19 cellular contexts compared by ENCODE assay signal in the genomic region with DNA sequence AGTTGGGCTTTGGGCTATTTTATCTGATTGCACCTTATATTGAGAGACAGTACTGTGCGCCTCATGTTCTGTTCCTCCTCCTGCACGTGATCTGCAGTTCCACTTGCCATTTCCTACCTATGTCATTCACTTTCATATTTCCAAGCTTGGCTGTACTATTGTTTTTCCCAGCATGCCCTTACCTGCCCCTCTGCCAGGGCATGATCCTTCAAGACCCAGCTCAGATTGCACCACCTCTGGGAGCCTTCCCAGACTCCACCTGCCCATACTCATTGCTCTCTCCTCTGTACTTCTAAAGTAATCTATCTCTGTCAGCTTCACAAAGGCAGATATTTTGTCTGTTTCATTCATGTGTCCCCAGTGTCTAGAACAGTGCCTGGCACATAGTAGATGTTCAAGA. TPM values are rescaled to one million over a fixed set of nuclear protein-coding genes. Genes with fewer than 3 reads are reported as not detected.
DNase-seq lines count a peak whose midpoint lies in the region; FAIRE-seq and TF ChIP-seq lines count a peak whose summit lies in the region.
"Had no signal": no experiment of that assay in that cellular context is flagged by ENCODE, and none has a peak within 500 bp of the region (broad histone marks: within the 10 kb centered on the region; RNA-seq: fewer than 3 reads in every experiment).

No MANE protein-coding gene starts in this region.

- no peaks in the 10 kb centered on the region for H3K9me2 ChIP-seq in GM23248 (ENCODE audit: insufficient read depth)

- TF ChIP-seq EP300 in suprapubic skin (IDR thresholded peaks at IDR 0.05), result no peak

- peaks cover 20% of the 10 kb centered on the region for H3F3A ChIP-seq in GM23248 (ENCODE audit: insufficient read depth)

- in situ Hi-C loops in mammary epithelial cell (cut with MboI; ENCODE audit: low sequenced_read_pairs in 2 of 2) (no loop called here), GM23248 (cut with MboI) (no loop called here)

- no peaks in the 10 kb centered on the region for H3K36me3 Mint-ChIP-seq in MCF 10A (ENCODE audit: insufficient read depth, unreplicated experiment)
- H3K36me3 Mint-ChIP-seq: CD14-positive monocyte had no signal

- DNase-seq in MCF 10A (ENCODE audit: unreplicated experiment), result peak; percentile 82
- no peak for DNase-seq in breast epithelium (ENCODE audit: low spot score in 2 of 2)
- peak; percentile 63 for DNase-seq in mammary epithelial cell
- DNase-seq in keratinocyte (ENCODE audit: low read depth, low spot score), result no peak
- no peak for DNase-seq in GM23248
- no peak for DNase-seq in suprapubic skin (ENCODE audit: low spot score in 2 of 2)
- no peak for DNase-seq in activated CD4-positive, alpha-beta T cell treated with anti-CD3 and anti-CD28 coated beads for 48 hours
- DNase-seq in HPDE6-E6E7 (ENCODE audit: extremely low spot score), result no peak
- DNase-seq: 8988T, DMS153, GDM1, KG1, NCI-H1417 treated with DMSO at 0.1 percent for 48 hours, NCI-H187 treated with DMSO at 0.1 percent for 48 hours, SHP77 had no signal

- peak; percentile 55 for FAIRE-seq in keratinocyte (lab: Jason Lieb, UNC)
- FAIRE-seq: GM19239, RCC 7860 had no signal

- dilution Hi-C loops in mammary epithelial cell (cut with HindIII; ENCODE audit: low sequenced_read_pairs), result no loop called here
- dilution Hi-C loops in keratinocyte (cut with MboI; ENCODE audit: extremely low pct_ligation_motif_present, low sequenced_read_pairs), result no loop called here

- no peak overlapping the region for H3K4me3 Mint-ChIP-seq in MCF 10A (ENCODE audit: unreplicated experiment)
- H3K4me3 Mint-ChIP-seq: CD14-positive monocyte had no signal

- BruUV-seq in MCF 10A (replicated peaks; lab: Mats Ljungman, UMichigan), result no TSS peak
- no TSS peak for BruUV-seq in mammary epithelial cell (replicated peaks; lab: Mats Ljungman, UMichigan)

- H3K27me3 ChIP-seq in breast epithelium, result peaks cover 0 to 6% of the 10 kb centered on the region in 2 donors
- no peaks in the 10 kb centered on the region for H3K27me3 ChIP-seq in mammary epithelial cell (ENCODE audit: insufficient read depth, low read length)
- no peaks in the 10 kb centered on the region for H3K27me3 ChIP-seq in keratinocyte (ENCODE audit: control insufficient read depth, extremely low read depth, insufficient read depth, low read length)
- H3K27me3 ChIP-seq in GM23248 (replicated peaks; ENCODE audit: insufficient read depth), result no peaks in the 10 kb centered on the region
- no peaks in the 10 kb centered on the region for H3K27me3 ChIP-seq in suprapubic skin

- H3K4me1 ChIP-seq in breast epithelium, result no peaks in the 10 kb centered on the region
- H3K4me1 ChIP-seq in mammary epithelial cell (ENCODE audit: insufficient read depth, low read length), result peaks cover 12% of the 10 kb centered on the region
- peaks cover 18% of the 10 kb centered on the region for H3K4me1 ChIP-seq in keratinocyte (ENCODE audit: control insufficient read depth, extremely low read depth, insufficient read depth, low read length)
- peaks cover 13% of the 10 kb centered on the region; the same call in 1 of the 2 replicates for H3K4me1 ChIP-seq in GM23248 (ENCODE audit: insufficient read depth)
- peaks cover 14% of the 10 kb centered on the region for H3K4me1 ChIP-seq in suprapubic skin

- no peak for TF ChIP-seq CTCF in MCF 10A (IDR thresholded peaks at IDR 0.05; ENCODE audit: unreplicated experiment)
- TF ChIP-seq CTCF in breast epithelium (IDR thresholded peaks at IDR 0.05), result no peak
- TF ChIP-seq CTCF in mammary epithelial cell (conservative IDR thresholded peaks at IDR 0.05 in 1 of 2, IDR thresholded peaks at IDR 0.05 in 1 of 2; ENCODE audit: extremely low read depth in 1 of 2, insufficient read depth in 1 of 2, low read depth in 1 of 2, low read length in 2 of 2), result no peak
- TF ChIP-seq CTCF in keratinocyte (optimal IDR thresholded peaks at IDR 0.05 in 1 of 3, IDR thresholded peaks at IDR 0.05 in 1 of 3, conservative IDR thresholded peaks at IDR 0.05 in 1 of 3; ENCODE audit: extremely low read depth in 1 of 3, insufficient read depth in 2 of 3, low read length in 3 of 3), result no peak
- no peak for TF ChIP-seq CTCF in suprapubic skin (IDR thresholded peaks at IDR 0.05)

- H3K27ac ChIP-seq in breast epithelium (no peak overlapping the region), mammary epithelial cell (ENCODE audit: insufficient read depth, low read depth, low read length) (no peak overlapping the region), keratinocyte (ENCODE audit: control insufficient read depth, insufficient read depth, low read length) (peak overlapping the region; percentile 40), GM23248 (no peak overlapping the region), suprapubic skin (no peak overlapping the region)

- H3K4me2 ChIP-seq in mammary epithelial cell (ENCODE audit: insufficient read depth, low read depth, low read length) (no peak overlapping the region), keratinocyte (ENCODE audit: control insufficient read depth, extremely low read depth, insufficient read depth, low read depth, low read length) (peak overlapping the region; percentile 27), GM23248 (ENCODE audit: unreplicated experiment) (no peak overlapping the region)

- H3K79me2 ChIP-seq in mammary epithelial cell (ENCODE audit: insufficient read depth, low read length) (no peaks in the 10 kb centered on the region), keratinocyte (ENCODE audit: control insufficient read depth, insufficient read depth, low read length) (no peaks in the 10 kb centered on the region), GM23248 (ENCODE audit: insufficient read depth) (no peaks in the 10 kb centered on the region)

- H3K27me3 Mint-ChIP-seq in MCF 10A (ENCODE audit: insufficient read depth, unreplicated experiment), result no peaks in the 10 kb centered on the region

- WGBS in mammary epithelial cell (ENCODE audit: low coverage, missing lambda C conversion rate), result 75% methylated on average over 2 of the region's 2 CpGs
- 88 to 100% methylated on average over 2 of the region's 2 CpGs for WGBS in GM23248 (ENCODE audit: low coverage in 1 of 2, low lambda C conversion rate in 2 of 2, missing lambda C conversion rate in 2 of 2), 2 experiments
- 58% methylated on average over 2 of the region's 2 CpGs for WGBS in suprapubic skin

- H3K9me3 Mint-ChIP-seq in MCF 10A (ENCODE audit: unreplicated experiment), result no peaks in the 10 kb centered on the region

- H3K9ac ChIP-seq in mammary epithelial cell (ENCODE audit: insufficient read depth, low read length), result no peak overlapping the region
- no peak overlapping the region for H3K9ac ChIP-seq in keratinocyte (ENCODE audit: control insufficient read depth, extremely low read depth, insufficient read depth, low read length)
- no peak overlapping the region for H3K9ac ChIP-seq in GM23248

- intact Hi-C loops in MCF 10A (cut with micrococcal nuclease) (loop anchor here (5.0 kb wide), 1 partner anchor 32 kb away; no protein-coding TSS in a partner anchor), breast epithelium (cut with DNase I; ENCODE audit: low total_unique reads) (no loop called here), mammary epithelial cell (cut with micrococcal nuclease) (no loop called here)

- peaks cover 15% of the 10 kb centered on the region for H3K4me1 Mint-ChIP-seq in MCF 10A (ENCODE audit: insufficient read depth, unreplicated experiment)

- H3K4me3 ChIP-seq in breast epithelium (no peak overlapping the region), mammary epithelial cell (replicated peaks in 1 of 3; ENCODE audit: insufficient read depth in 1 of 3, low read depth in 2 of 3, low read length in 3 of 3) (no peak overlapping the region), keratinocyte (ENCODE audit: control insufficient read depth in 2 of 3, extremely low read depth in 1 of 3, insufficient read depth in 2 of 3, low read depth in 1 of 3, low read length in 3 of 3) (no peak overlapping the region), GM23248 (no peak overlapping the region), suprapubic skin (no peak overlapping the region)
- H3K4me3 ChIP-seq: HAP-1 had no signal

- no peak overlapping the region for H2AFZ ChIP-seq in mammary epithelial cell (ENCODE audit: low read depth, low read length)
- H2AFZ ChIP-seq in keratinocyte (ENCODE audit: control insufficient read depth, low read length), result no peak overlapping the region
- no peak overlapping the region for H2AFZ ChIP-seq in GM23248

- H3K36me3 ChIP-seq in breast epithelium (no peaks in the 10 kb centered on the region), mammary epithelial cell (ENCODE audit: insufficient read depth, low read length) (no peaks in the 10 kb centered on the region), keratinocyte (ENCODE audit: control insufficient read depth in 2 of 2, extremely low read depth in 1 of 2, insufficient read depth in 2 of 2, low read length in 2 of 2) (no peaks in the 10 kb centered on the region), GM23248 (ENCODE audit: low read depth) (no peaks in the 10 kb centered on the region), suprapubic skin (no peaks in the 10 kb centered on the region)
- H3K36me3 ChIP-seq: HAP-1 had no signal

- POLR2A ChIA-PET in MCF 10A (lab: Yijun Ruan, JAX), result interaction anchor here (0.7 to 1.9 kb wide), 8 partner anchors 10 to 28 kb away, joined by 3 to 12 read pairs (median 5); a partner anchor contains a TSS

- H4K20me1 ChIP-seq in mammary epithelial cell (ENCODE audit: insufficient read depth, low read length) (no peaks in the 10 kb centered on the region), keratinocyte (ENCODE audit: control insufficient read depth, extremely low read depth, insufficient read depth, low read length) (no peaks in the 10 kb centered on the region), GM23248 (ENCODE audit: insufficient read depth) (no peaks in the 10 kb centered on the region)

- no peaks in the 10 kb centered on the region for H3K9me3 ChIP-seq in breast epithelium
- H3K9me3 ChIP-seq in mammary epithelial cell (replicated peaks; ENCODE audit: insufficient read depth, low read length), result no peaks in the 10 kb centered on the region
- no peaks in the 10 kb centered on the region for H3K9me3 ChIP-seq in keratinocyte (ENCODE audit: control insufficient read depth, low read depth, low read length)
- H3K9me3 ChIP-seq in GM23248 (ENCODE audit: low read depth), result no peaks in the 10 kb centered on the region
- H3K9me3 ChIP-seq in suprapubic skin, result no peaks in the 10 kb centered on the region
- H3K9me3 ChIP-seq: HAP-1 had no signal

- H3K27ac Mint-ChIP-seq in MCF 10A (ENCODE audit: low read depth, unreplicated experiment), result no peak overlapping the region

- CTCF ChIA-PET in MCF 10A (lab: Yijun Ruan, JAX) (interaction anchor here (1.0 to 6.7 kb wide), 5 partner anchors 9 to 36 kb away, joined by 4 to 57 read pairs (median 13); no protein-coding TSS in a partner anchor), mammary epithelial cell (lab: Charles Lee; ENCODE audit: low non-redundant PET) (interaction anchor here (0.7 kb wide), 1 partner anchor 11 kb away, joined by 3 read pairs; a partner anchor contains a TSS)

- no peaks in the 10 kb centered on the region for H3K9me1 ChIP-seq in keratinocyte (ENCODE audit: control insufficient read depth, extremely low read depth, insufficient read depth, low read length)

- TF ChIP-seq POLR2A in breast epithelium (IDR thresholded peaks at IDR 0.05) (no peak), suprapubic skin (IDR thresholded peaks at IDR 0.05) (no peak)

RNA-seq across cellular contexts. Expression of a gene that starts 11.6 kb away (rescaled TPM):
- total RNA-seq in MCF 10A (2022) (245 and 405 TPM in 2 replicates), breast epithelium (100 to 1,000 TPM; 153 to 190 (median 164) TPM), mammary epithelial cell (100 to 1,000 TPM; 204 to 339 TPM), suprapubic skin (100 to 1,000 TPM; 177 to 516 (median 455) TPM)
- polyA plus RNA-seq in mammary epithelial cell (768 TPM), keratinocyte (310 to 608 TPM (median 447 TPM) in 3 replicates), GM23248 (2016; fragmentation: Nextera tagmentation; extraction: Ambion mirVana) (148 and 150 TPM in 2 replicates)
- polyA minus RNA-seq in mammary epithelial cell (460 TPM), keratinocyte (301 to 438 TPM (median 391 TPM) in 3 replicates)
- polyA plus RNA-seq in keratinocyte (2011; ENCODE audit: low read depth), result 196 TPM
- 469 and 483 TPM in 2 replicates for polyA plus RNA-seq in keratinocyte (2011; cell fraction: cytosol; rRNA removed)
- polyA plus RNA-seq in keratinocyte (2011; cell fraction: nucleus; rRNA removed), result 181 and 209 TPM in 2 replicates
- 459 and 665 TPM in 2 replicates for polyA plus RNA-seq in keratinocyte (2012; ENCODE audit: low replicate concordance)
- polyA minus RNA-seq in keratinocyte (2011; cell fraction: cytosol; rRNA and poly(A)+ RNA removed), result 232 TPM
- polyA minus RNA-seq in keratinocyte (2011; cell fraction: nucleus; rRNA and poly(A)+ RNA removed), result 51.5 and 57.2 TPM in 2 replicates
- 98.9 and 104 TPM in 2 replicates for total RNA-seq in GM23248 (2014; rRNA removed; shearing (Covaris generic))

Comparison
In these comparisons a context has a peak if more than half of its experiments do, and no peak if none do; other contexts are left out.
1. DNase-seq: peak in MCF 10A (single experiment) and mammary epithelial cell (single experiment); none in breast epithelium (0 of 2), keratinocyte (single experiment), GM23248 (single experiment), suprapubic skin (0 of 2), activated CD4-positive, alpha-beta T cell treated with anti-CD3 and anti-CD28 coated beads for 48 hours (single experiment) and HPDE6-E6E7 (single experiment).